ENCODE assay signal across 12 cellular contexts in genomic region chr6:16321341-16321710, GRCh38.
DNase-seq lines count a peak whose midpoint lies in the region; ATAC-seq and TF ChIP-seq lines count a peak whose summit lies in the region.
"Had no signal": no experiment of that assay in that cellular context is flagged by ENCODE, and none has a peak within 500 bp of the region (broad histone marks: within the 10 kb centered on the region; RNA-seq: fewer than 3 reads in every experiment).

No MANE protein-coding gene starts in this region.

- intact Hi-C loops in activated CD4-positive, alpha-beta memory T cell treated with anti-CD3 and anti-CD28 coated beads for 36 hours (cut with micrococcal nuclease), result loop anchor here (2.0 to 10.0 kb wide), 6 partner anchors 191 to 1587 kb away; no protein-coding TSS in a partner anchor
- intact Hi-C loops in body of pancreas (cut with DNase I) (no loop called here), MCF 10A (cut with micrococcal nuclease) (no loop called here)

- H3K36me3 Mint-ChIP-seq in CD8-positive, alpha-beta memory T cell, result peaks cover 0 to 23% (median 8%) of the 10 kb centered on the region in 3 donors
- H3K36me3 Mint-ChIP-seq in activated CD4-positive, alpha-beta memory T cell treated with anti-CD3 and anti-CD28 coated beads for 36 hours, result peaks cover 11% of the 10 kb centered on the region
- H3K36me3 Mint-ChIP-seq in endodermal cell (ENCODE audit: low read depth), result peaks cover 7% of the 10 kb centered on the region
- peaks cover 5% of the 10 kb centered on the region for H3K36me3 Mint-ChIP-seq in MCF 10A (ENCODE audit: insufficient read depth, unreplicated experiment)
- H3K36me3 Mint-ChIP-seq in activated T-cell treated with anti-CD3 and anti-CD28 coated beads, Interleukin-2, amount 50 U/mL, for 4 hours (ENCODE audit: insufficient read depth), result peaks cover 15% of the 10 kb centered on the region

- peak overlapping the region; percentile 78 for H3K27ac ChIP-seq in CD8-positive, alpha-beta memory T cell (ENCODE audit: low read depth, low read length)
- H3K27ac ChIP-seq in endodermal cell (ENCODE audit: low read depth, low read length), result no peak overlapping the region
- peak overlapping the region; percentile 99 for H3K27ac ChIP-seq in skeletal muscle tissue (ENCODE audit: low read depth, low read length)
- H3K27ac ChIP-seq in body of pancreas, result peak overlapping the region in 2 of 4 donors; percentile 82 to 84

- H3K36me3 ChIP-seq in CD8-positive, alpha-beta memory T cell (ENCODE audit: insufficient read depth, low read length), result no peaks in the 10 kb centered on the region
- no peaks in the 10 kb centered on the region for H3K36me3 ChIP-seq in endodermal cell (ENCODE audit: control insufficient read depth, insufficient read depth, low read length)
- peaks cover 2 to 6% (median 5%) of the 10 kb centered on the region in 3 donors for H3K36me3 ChIP-seq in skeletal muscle tissue (ENCODE audit: control insufficient read depth in 3 of 3, insufficient read depth in 3 of 3, low read length in 3 of 3)
- H3K36me3 ChIP-seq in body of pancreas (replicated peaks in 1 of 2; ENCODE audit: insufficient read depth in 1 of 2, low read depth in 2 of 2), result peaks cover under 1 to 4% of the 10 kb centered on the region in 2 donors

- H3K27me3 ChIP-seq in CD8-positive, alpha-beta memory T cell (ENCODE audit: insufficient read depth, low read length, poor library complexity, severe bottlenecking), result no peaks in the 10 kb centered on the region
- H3K27me3 ChIP-seq in endodermal cell (ENCODE audit: control insufficient read depth, insufficient read depth, low read length, poor library complexity, severe bottlenecking), result no peaks in the 10 kb centered on the region
- H3K27me3 ChIP-seq in skeletal muscle tissue (ENCODE audit: control insufficient read depth in 3 of 3, insufficient read depth in 3 of 3, low read length in 3 of 3), result no peaks in the 10 kb centered on the region
- no peaks in the 10 kb centered on the region for H3K27me3 ChIP-seq in body of pancreas
- H3K27me3 ChIP-seq: brain microvascular endothelial cell had no signal

- H3K4me1 ChIP-seq in CD8-positive, alpha-beta memory T cell (ENCODE audit: insufficient read depth, low read length), result peaks cover 71% of the 10 kb centered on the region
- H3K4me1 ChIP-seq in endodermal cell (ENCODE audit: control insufficient read depth, insufficient read depth, low read length), result peaks cover 9% of the 10 kb centered on the region
- peaks cover 50 to 72% (median 70%) of the 10 kb centered on the region in 3 donors for H3K4me1 ChIP-seq in skeletal muscle tissue (ENCODE audit: control insufficient read depth in 3 of 3, insufficient read depth in 3 of 3, low read length in 3 of 3)
- peaks cover 7% of the 10 kb centered on the region for H3K4me1 ChIP-seq in body of pancreas

- H3K4me1 Mint-ChIP-seq in CD8-positive, alpha-beta memory T cell, result peaks cover 88 to 94% (median 92%) of the 10 kb centered on the region in 3 donors
- H3K4me1 Mint-ChIP-seq in activated CD4-positive, alpha-beta memory T cell treated with anti-CD3 and anti-CD28 coated beads for 36 hours (ENCODE audit: low read depth), result peaks cover 83% of the 10 kb centered on the region
- H3K4me1 Mint-ChIP-seq in endodermal cell, result peaks cover 25% of the 10 kb centered on the region
- peaks cover 23% of the 10 kb centered on the region for H3K4me1 Mint-ChIP-seq in MCF 10A (ENCODE audit: insufficient read depth, unreplicated experiment)
- peaks cover 91% of the 10 kb centered on the region for H3K4me1 Mint-ChIP-seq in activated T-cell treated with anti-CD3 and anti-CD28 coated beads, Interleukin-2, amount 50 U/mL, for 4 hours (ENCODE audit: low read depth)

- ATAC-seq in body of pancreas (no peak), GM18519 (IDR thresholded peaks at IDR 0.05; ENCODE audit: low FRiP score, unreplicated experiment) (no peak)
- ATAC-seq in activated T-cell treated with anti-CD3 and anti-CD28 coated beads, Interleukin-2, amount 50 U/mL, for 4 hours, result no peak
- ATAC-seq: PC-3 had no signal

- TF ChIP-seq CTCF in endodermal cell (conservative IDR thresholded peaks at IDR 0.05) (no peak), body of pancreas (IDR thresholded peaks at IDR 0.05) (no peak), MCF 10A (IDR thresholded peaks at IDR 0.05; ENCODE audit: unreplicated experiment) (no peak)

- H3K27ac Mint-ChIP-seq in CD8-positive, alpha-beta memory T cell, result peak overlapping the region; percentile 61 to 100 (median 95)
- H3K27ac Mint-ChIP-seq in activated CD4-positive, alpha-beta memory T cell treated with anti-CD3 and anti-CD28 coated beads for 36 hours, result peak overlapping the region; percentile 84
- H3K27ac Mint-ChIP-seq in endodermal cell (no peak overlapping the region), MCF 10A (ENCODE audit: low read depth, unreplicated experiment) (no peak overlapping the region)
- H3K27ac Mint-ChIP-seq: mesothelial cell of epicardium had no signal

- TF ChIP-seq POLR2A in body of pancreas (IDR thresholded peaks at IDR 0.05), result no peak

- POLR2A ChIA-PET in CD8-positive, alpha-beta memory T cell (lab: Charles Lee), result interaction anchor here (1.4 kb wide), 1 partner anchor 11 kb away, joined by 3 read pairs; no protein-coding TSS in a partner anchor
- POLR2A ChIA-PET in activated CD4-positive, alpha-beta memory T cell treated with anti-CD3 and anti-CD28 coated beads for 36 hours (lab: Charles Lee), result no interaction called here
- POLR2A ChIA-PET in MCF 10A (lab: Yijun Ruan, JAX), result interaction anchor here (1.0 kb wide), 1 partner anchor 387 kb away, joined by 3 read pairs; no protein-coding TSS in a partner anchor

- H3K9me3 Mint-ChIP-seq in CD8-positive, alpha-beta memory T cell, result no peaks in the 10 kb centered on the region
- no peaks in the 10 kb centered on the region for H3K9me3 Mint-ChIP-seq in activated CD4-positive, alpha-beta memory T cell treated with anti-CD3 and anti-CD28 coated beads for 36 hours
- H3K9me3 Mint-ChIP-seq in endodermal cell, result peaks cover 2% of the 10 kb centered on the region
- H3K9me3 Mint-ChIP-seq in MCF 10A (ENCODE audit: unreplicated experiment), result no peaks in the 10 kb centered on the region
- H3K9me3 Mint-ChIP-seq in activated T-cell treated with anti-CD3 and anti-CD28 coated beads, Interleukin-2, amount 50 U/mL, for 4 hours, result no peaks in the 10 kb centered on the region
- H3K9me3 Mint-ChIP-seq: mesothelial cell of epicardium had no signal

- H3K4me3 ChIP-seq in CD8-positive, alpha-beta memory T cell (ENCODE audit: low read length), result no peak overlapping the region
- H3K4me3 ChIP-seq in endodermal cell (ENCODE audit: low read length), result no peak overlapping the region
- H3K4me3 ChIP-seq in skeletal muscle tissue (ENCODE audit: low read length in 3 of 3), result peak overlapping the region in 2 of 3 donors; percentile 72 to 80
- no peak overlapping the region for H3K4me3 ChIP-seq in body of pancreas

- 95 to 97% methylated on average over 6 to 7 of the region's 7 CpGs for WGBS in endodermal cell (ENCODE audit: insufficient coverage in 1 of 2, insufficient read length in 1 of 2), 2 experiments
- WGBS in body of pancreas, 2 donors, result 87 to 89% methylated on average over 3 to 7 of the region's 7 CpGs

- H3K4me3 Mint-ChIP-seq in CD8-positive, alpha-beta memory T cell, result peak overlapping the region in 3 of 7 donors; percentile 8 to 83 (median 70)
- H3K4me3 Mint-ChIP-seq in activated CD4-positive, alpha-beta memory T cell treated with anti-CD3 and anti-CD28 coated beads for 36 hours, result no peak overlapping the region
- H3K4me3 Mint-ChIP-seq in endodermal cell (no peak overlapping the region), MCF 10A (ENCODE audit: unreplicated experiment) (no peak overlapping the region)
- H3K4me3 Mint-ChIP-seq in activated T-cell treated with anti-CD3 and anti-CD28 coated beads, Interleukin-2, amount 50 U/mL, for 4 hours, result no peak overlapping the region
- H3K4me3 Mint-ChIP-seq: mesothelial cell of epicardium had no signal

- CTCF ChIA-PET in CD8-positive, alpha-beta memory T cell (lab: Charles Lee), result interaction anchor here (1.7 to 10.6 kb wide), 3 partner anchors 12 to 450 kb away, joined by 5 to 120 read pairs (median 5); partner anchors contain the start of gene ATXN1
- CTCF ChIA-PET in activated CD4-positive, alpha-beta memory T cell treated with anti-CD3 and anti-CD28 coated beads for 36 hours (lab: Charles Lee), result interaction anchor here (5.1 kb wide), 1 partner anchor 11 kb away, joined by 29 read pairs; no protein-coding TSS in a partner anchor
- CTCF ChIA-PET in MCF 10A (lab: Yijun Ruan, JAX), result interaction anchor here (3.9 kb wide), 1 partner anchor 12 kb away, joined by 24 read pairs; no protein-coding TSS in a partner anchor

- no peaks in the 10 kb centered on the region for H3K9me3 ChIP-seq in CD8-positive, alpha-beta memory T cell (ENCODE audit: low read length)
- H3K9me3 ChIP-seq in endodermal cell (ENCODE audit: control insufficient read depth, low read length), result no peaks in the 10 kb centered on the region
- no peaks in the 10 kb centered on the region for H3K9me3 ChIP-seq in skeletal muscle tissue (ENCODE audit: control insufficient read depth in 3 of 3, low read length in 3 of 3)
- H3K9me3 ChIP-seq in body of pancreas, result no peaks in the 10 kb centered on the region

- no TSS peak for BruUV-seq in MCF 10A (replicated peaks; lab: Mats Ljungman, UMichigan)

- no peak overlapping the region for H3K9ac ChIP-seq in endodermal cell (ENCODE audit: extremely low read depth, low read length, poor library complexity, severe bottlenecking)
- peak overlapping the region; percentile 86 to 93 (median 92) for H3K9ac ChIP-seq in skeletal muscle tissue (ENCODE audit: low read depth in 1 of 3, low read length in 3 of 3)

- no peak for DNase-seq in CD8-positive, alpha-beta memory T cell
- DNase-seq in activated CD4-positive, alpha-beta memory T cell treated with anti-CD3 and anti-CD28 coated beads for 36 hours, result no peak
- DNase-seq in endodermal cell, result peak; percentile 45
- DNase-seq in body of pancreas, result no peak
- DNase-seq in MCF 10A (ENCODE audit: unreplicated experiment), result no peak
- DNase-seq in activated T-cell treated with anti-CD3 and anti-CD28 coated beads, Interleukin-2, amount 50 U/mL, for 4 hours, result no peak
- DNase-seq: brain microvascular endothelial cell; PC-3; stimulated activated CD4-positive, alpha-beta T cell treated with anti-CD3 and anti-CD28 coated beads, Interleukin-4, amount 100 ng/mL, for 4 hours had no signal

- H3K27me3 Mint-ChIP-seq in CD8-positive, alpha-beta memory T cell, result no peaks in the 10 kb centered on the region
- no peaks in the 10 kb centered on the region for H3K27me3 Mint-ChIP-seq in activated CD4-positive, alpha-beta memory T cell treated with anti-CD3 and anti-CD28 coated beads for 36 hours
- H3K27me3 Mint-ChIP-seq in endodermal cell (ENCODE audit: insufficient read depth) (no peaks in the 10 kb centered on the region), MCF 10A (ENCODE audit: insufficient read depth, unreplicated experiment) (no peaks in the 10 kb centered on the region)
- no peaks in the 10 kb centered on the region for H3K27me3 Mint-ChIP-seq in activated T-cell treated with anti-CD3 and anti-CD28 coated beads, Interleukin-2, amount 50 U/mL, for 4 hours (ENCODE audit: low read depth)

Comparison
In these comparisons a context has a peak if more than half of its experiments do, and no peak if none do; other contexts are left out.
1. H3K4me3 ChIP-seq: peak in skeletal muscle tissue (2 of 3); none in CD8-positive, alpha-beta memory T cell (single experiment), endodermal cell (single experiment) and body of pancreas (0 of 2).
2. H3K27ac Mint-ChIP-seq: peak in CD8-positive, alpha-beta memory T cell (8 of 8) and activated CD4-positive, alpha-beta memory T cell treated with anti-CD3 and anti-CD28 coated beads for 36 hours (single experiment); none in endodermal cell (single experiment) and MCF 10A (single experiment).